8 cellular contexts compared by ENCODE assay signal in genomic region chr1:8283058-8283884, GRCh38. TPM values are rescaled to one million over a fixed set of nuclear protein-coding genes. Genes with fewer than 3 reads are reported as not detected.
DNase-seq lines count a peak whose midpoint lies in the region; ATAC-seq and TF ChIP-seq lines count a peak whose summit lies in the region.

No MANE protein-coding gene starts in this region.

- intact Hi-C loops in left ventricle myocardium superior (cut with micrococcal nuclease), result no loop called here
- intact Hi-C loops in A673 (cut with micrococcal nuclease; ENCODE audit: unreplicated experiment), result no loop called here

- no TSS peak for BruUV-seq in A673 (replicated peaks; lab: Mats Ljungman, UMichigan)

- H3K27ac ChIP-seq in A673 (ENCODE audit: low read depth, low read length, poor library complexity, severe bottlenecking), result no peak overlapping the region
- H3K27ac ChIP-seq in CD8-positive, alpha-beta memory T cell (ENCODE audit: low read depth, low read length), result no peak overlapping the region

- H3K4me3 Mint-ChIP-seq in CD8-positive, alpha-beta memory T cell, result no peak overlapping the region

- ATAC-seq in GM18502 (IDR thresholded peaks at IDR 0.05; ENCODE audit: poor library complexity, unreplicated experiment) (peak; percentile 93), GM21447 (IDR thresholded peaks at IDR 0.05; ENCODE audit: unreplicated experiment) (peak; percentile 93), HG03565 (IDR thresholded peaks at IDR 0.05; ENCODE audit: unreplicated experiment) (peak; percentile 92), left ventricle myocardium superior (peak; percentile 50)

- peaks cover 0 to 4% (median 4%) of the 10 kb centered on the region in 3 donors for H3K4me1 Mint-ChIP-seq in CD8-positive, alpha-beta memory T cell

- H3K9me3 ChIP-seq in A673 (ENCODE audit: low read depth, low read length, poor library complexity, severe bottlenecking), result no peaks in the 10 kb centered on the region
- no peaks in the 10 kb centered on the region for H3K9me3 ChIP-seq in CD8-positive, alpha-beta memory T cell (ENCODE audit: low read length)

- CTCF ChIA-PET in A673 (lab: Charles Lee), result no interaction called here
- CTCF ChIA-PET in CD8-positive, alpha-beta memory T cell (lab: Charles Lee), result no interaction called here

- H3K27me3 Mint-ChIP-seq in CD8-positive, alpha-beta memory T cell, result peaks cover 16 to 41% of the 10 kb centered on the region in 2 donors

- H3K27me3 ChIP-seq in A673 (replicated peaks; ENCODE audit: insufficient read depth, low read depth, low read length, poor library complexity), result no peaks in the 10 kb centered on the region
- H3K27me3 ChIP-seq in CD8-positive, alpha-beta memory T cell (ENCODE audit: insufficient read depth, low read length, poor library complexity, severe bottlenecking), result peaks cover 8% of the 10 kb centered on the region

- peak overlapping the region in 1 of 8 donors; percentile 30 for H3K27ac Mint-ChIP-seq in CD8-positive, alpha-beta memory T cell

- H3K4me1 ChIP-seq in A673 (ENCODE audit: insufficient read depth, low read length, poor library complexity, severe bottlenecking), result no peaks in the 10 kb centered on the region
- no peaks in the 10 kb centered on the region for H3K4me1 ChIP-seq in CD8-positive, alpha-beta memory T cell (ENCODE audit: insufficient read depth, low read length)

- DNase-seq in left ventricle myocardium superior, result peak; percentile 46
- DNase-seq in A673 (ENCODE audit: low spot score), result no peak
- no peak for DNase-seq in 8988T
- DNase-seq in NCI-H2081 (lab: John Stamatoyannopoulos, UW), result no peak
- DNase-seq in CD8-positive, alpha-beta memory T cell, result no peak

- H3K4me3 ChIP-seq in A673 (ENCODE audit: low read depth, low read length, poor library complexity, severe bottlenecking), result no peak overlapping the region
- no peak overlapping the region for H3K4me3 ChIP-seq in CD8-positive, alpha-beta memory T cell (ENCODE audit: low read length)

- TF ChIP-seq CTCF in A673 (conservative IDR thresholded peaks at IDR 0.05; ENCODE audit: low read depth, low read length), result no peak

- POLR2A ChIA-PET in A673 (lab: Charles Lee; ENCODE audit: low non-redundant PET), result no interaction called here
- POLR2A ChIA-PET in CD8-positive, alpha-beta memory T cell (lab: Charles Lee), result no interaction called here

- no peaks in the 10 kb centered on the region for H3K36me3 ChIP-seq in A673 (ENCODE audit: insufficient read depth, low read length, poor library complexity, severe bottlenecking)
- H3K36me3 ChIP-seq in CD8-positive, alpha-beta memory T cell (ENCODE audit: insufficient read depth, low read length), result no peaks in the 10 kb centered on the region

- H3K9me3 Mint-ChIP-seq in CD8-positive, alpha-beta memory T cell, result peaks cover 0 to 2% (median 0%) of the 10 kb centered on the region in 5 donors

- H3K36me3 Mint-ChIP-seq in CD8-positive, alpha-beta memory T cell, result no peaks in the 10 kb centered on the region

RNA-seq across cellular contexts. Expression of gene SLC45A1, which starts 34.6 kb away (rescaled TPM):
- total RNA-seq in left ventricle myocardium superior (2.0 TPM), A673 (2021) (0.52 and 0.82 TPM in 2 replicates)
- total RNA-seq in CD8-positive, alpha-beta memory T cell, result under 1 TPM; 0.31 to 0.58 TPM
- 0.70 TPM for polyA plus RNA-seq in CD8-positive, alpha-beta memory T cell
